ENCODE assay signal across 10 cellular contexts in genomic region chr22:45997775-45998637, GRCh38. TPM values are rescaled to one million over a fixed set of nuclear protein-coding genes. Genes with fewer than 3 reads are reported as not detected.
A peak's percentile ranks its signal among the peaks of the same experiment; 100 is the strongest.
DNase-seq lines count a peak whose midpoint lies in the region; ATAC-seq, FAIRE-seq and TF ChIP-seq lines count a peak whose summit lies in the region.
"Had no signal": no experiment of that assay in that cellular context is flagged by ENCODE, and none has a peak within 500 bp of the region (broad histone marks: within the 10 kb centered on the region; RNA-seq: fewer than 3 reads in every experiment).

No MANE protein-coding gene starts in this region.

- no peak for DNase-seq in HepG2 (ENCODE audit: low spot score)
- DNase-seq in cerebellar cortex (ENCODE audit: low spot score): peak; percentile 90
- no peak for DNase-seq in vagina (ENCODE audit: extremely low spot score in 2 of 2)
- DNase-seq in stimulated activated CD4-positive, alpha-beta T cell treated with anti-CD3 and anti-CD28 coated beads, Interleukin-15, amount 100 ng/mL, for 24 hours: no peak
- DNase-seq in activated CD8-positive, alpha-beta memory T cell treated with anti-CD3 and anti-CD28 coated beads for 24 hours: no peak
- DNase-seq: activated naive CD8-positive, alpha-beta T cell treated with anti-CD3 and anti-CD28 coated beads for 36 hours had no signal

- 72% methylated on average over 17 of the region's 17 CpGs for WGBS in liver
- 35% methylated on average over 6 of the region's 17 CpGs for WGBS in HepG2 (ENCODE audit: low lambda C conversion rate)

- H3K79me2 ChIP-seq in HepG2 (ENCODE audit: insufficient read depth, low read length): no peaks in the 10 kb centered on the region

- intact Hi-C loops in HepG2 (cut with micrococcal nuclease; ENCODE audit: unreplicated experiment): loop anchor here (5.0 kb wide), 1 partner anchor 39 kb away; no protein-coding TSS in a partner anchor
- intact Hi-C loops in vagina (cut with DNase I): loop anchor here (10.0 kb wide), 1 partner anchor 297 kb away; the partner anchor contains the start of gene GTSE1

- FAIRE-seq in HepG2 (lab: Jason Lieb, UNC): no peak

- H3K9ac ChIP-seq in liver (ENCODE audit: low read depth in 1 of 2, low read length in 2 of 2): peak overlapping the region in 1 of 2 donors; percentile 23
- no peak overlapping the region for H3K9ac ChIP-seq in HepG2 (ENCODE audit: insufficient read depth, low read depth, low read length)
- H3K9ac ChIP-seq in mucosa of rectum (ENCODE audit: low read depth in 1 of 2, low read length in 2 of 2): no peak overlapping the region

- no peak overlapping the region for H3K4me3 ChIP-seq in liver (ENCODE audit: low read depth in 1 of 3, low read length in 3 of 3)
- no peak overlapping the region for H3K4me3 ChIP-seq in HepG2 (replicated peaks in 1 of 3; ENCODE audit: insufficient read depth in 1 of 3, low read depth in 2 of 3, low read length in 3 of 3)
- H3K4me3 ChIP-seq in mucosa of rectum (ENCODE audit: low read length in 2 of 2): no peak overlapping the region
- no peak overlapping the region for H3K4me3 ChIP-seq in vagina

- TF ChIP-seq EP300 in HepG2 (IDR thresholded peaks at IDR 0.05; ENCODE audit: low read depth in 2 of 2, low read length in 2 of 2) (no peak), HepG2 (CRISPR knock-in tag; IDR thresholded peaks at IDR 0.05; ENCODE audit: borderline replicate concordance) (no peak)

- H4K20me1 ChIP-seq in HepG2 (ENCODE audit: insufficient read depth, low read length): no peaks in the 10 kb centered on the region

- BruUV-seq in HepG2 (replicated peaks; lab: Mats Ljungman, UMichigan): no TSS peak

- H3K27me3 ChIP-seq in liver (ENCODE audit: control insufficient read depth in 4 of 4, insufficient read depth in 4 of 4, low read length in 3 of 4) (no peaks in the 10 kb centered on the region), HepG2 (ENCODE audit: control insufficient read depth in 1 of 2, insufficient read depth in 2 of 2, low read length in 2 of 2) (peaks cover 8 to 70% of the 10 kb centered on the region in 2 experiments), mucosa of rectum (ENCODE audit: control insufficient read depth in 2 of 2, insufficient read depth in 2 of 2, low read length in 2 of 2) (no peaks in the 10 kb centered on the region), vagina (no peaks in the 10 kb centered on the region)

- no peak overlapping the region for H3K4me2 ChIP-seq in HepG2 (ENCODE audit: low read depth, low read length)

- no peak for TF ChIP-seq CTCF in liver (IDR thresholded peaks at IDR 0.05; ENCODE audit: low read depth, low read length, missing input control)
- no peak for TF ChIP-seq CTCF in HepG2 (CRISPR knock-in tag; IDR thresholded peaks at IDR 0.05)
- TF ChIP-seq CTCF in vagina (IDR thresholded peaks at IDR 0.05): no peak

- H2AFZ ChIP-seq in HepG2 (ENCODE audit: low read length): no peak overlapping the region

- TF ChIP-seq RAD21 in liver (IDR thresholded peaks at IDR 0.05): no peak
- TF ChIP-seq RAD21 in HepG2 (CRISPR knock-in tag; IDR thresholded peaks at IDR 0.05): no peak

- H3K36me3 ChIP-seq in liver (ENCODE audit: control insufficient read depth in 4 of 4, insufficient read depth in 3 of 4, low read depth in 1 of 4, low read length in 3 of 4): no peaks in the 10 kb centered on the region
- no peaks in the 10 kb centered on the region for H3K36me3 ChIP-seq in HepG2 (replicated peaks in 1 of 2; ENCODE audit: control insufficient read depth in 1 of 2, insufficient read depth in 2 of 2, low read length in 2 of 2)
- no peaks in the 10 kb centered on the region for H3K36me3 ChIP-seq in mucosa of rectum (ENCODE audit: control insufficient read depth in 2 of 2, insufficient read depth in 2 of 2, low read length in 2 of 2)
- no peaks in the 10 kb centered on the region for H3K36me3 ChIP-seq in vagina

- CTCF ChIA-PET in HepG2 (lab: Yijun Ruan, JAX; ENCODE audit: low intra/inter-chr PET ratio, low total read pairs): interaction anchor here (2.0 kb wide), 1 partner anchor 9 kb away, joined by 4 read pairs; no protein-coding TSS in a partner anchor

- POLR2A ChIA-PET in HepG2 (lab: Yijun Ruan, JAX): interaction anchor here (1.2 kb wide), 1 partner anchor 108 kb away, joined by 4 read pairs; no protein-coding TSS in a partner anchor

- H3K4me1 ChIP-seq in liver (ENCODE audit: control insufficient read depth in 4 of 4, insufficient read depth in 4 of 4, low read length in 3 of 4) (peaks cover 2 to 40% (median 3%) of the 10 kb centered on the region in 4 donors), HepG2 (ENCODE audit: insufficient read depth, low read length) (peaks cover 22% of the 10 kb centered on the region), mucosa of rectum (ENCODE audit: control insufficient read depth in 2 of 2, insufficient read depth in 2 of 2, low read length in 2 of 2) (peaks cover 31 to 37% of the 10 kb centered on the region in 2 donors), vagina (peaks cover 64% of the 10 kb centered on the region)

- H3K27ac ChIP-seq in liver (ENCODE audit: low read depth in 1 of 2, low read length in 2 of 2) (peak overlapping the region; percentile 67), HepG2 (ENCODE audit: extremely low read length, insufficient read depth, low read length) (no peak overlapping the region), mucosa of rectum (ENCODE audit: low read depth in 2 of 2, low read length in 2 of 2) (peak overlapping the region; percentile 76 to 84), vagina (peak overlapping the region; percentile 82)

- TF ChIP-seq POLR2A in HepG2 (IDR thresholded peaks at IDR 0.05; ENCODE audit: insufficient read depth in 1 of 2, low read depth in 2 of 2, low read length in 2 of 2) (no peak), vagina (IDR thresholded peaks at IDR 0.05) (no peak)

- in situ Hi-C loops in HepG2 (cut with HindIII; ENCODE audit: extremely low pct_ligation_motif_present, low pct_unique_long_range_greater_than_20kb): loop anchor here (5.0 kb wide), 1 partner anchor 39 kb away; no protein-coding TSS in a partner anchor

- no peaks in the 10 kb centered on the region for H3K9me3 ChIP-seq in liver (ENCODE audit: control insufficient read depth in 4 of 4, low read length in 3 of 4)
- no peaks in the 10 kb centered on the region for H3K9me3 ChIP-seq in HepG2 (ENCODE audit: low read length)
- H3K9me3 ChIP-seq in mucosa of rectum (ENCODE audit: control insufficient read depth in 2 of 2, low read length in 2 of 2): no peaks in the 10 kb centered on the region
- no peaks in the 10 kb centered on the region for H3K9me3 ChIP-seq in vagina

- no peak for ATAC-seq in HepG2
- no peak for ATAC-seq in HG02623 (IDR thresholded peaks at IDR 0.05; ENCODE audit: unreplicated experiment)

TF ChIP-seq in liver, 16 proteins besides CTCF, POLR2A, EP300 and RAD21:
- TF ChIP-seq NR2F2 (IDR thresholded peaks at IDR 0.05) (peak; percentile 47), FOXA1 (IDR thresholded peaks at IDR 0.05) (no peak)

TF ChIP-seq in HepG2, 621 proteins besides CTCF, POLR2A, EP300 and RAD21 (continues in another document):
- TF ChIP-seq HNRNPH1 (optimal IDR thresholded peaks at IDR 0.05; ENCODE audit: low read depth, low read length) (no peak), THAP11 (CRISPR knock-in tag; IDR thresholded peaks at IDR 0.05) (no peak), SNAPC2 (CRISPR knock-in tag; IDR thresholded peaks at IDR 0.05) (no peak), CHCHD3 (CRISPR knock-in tag; IDR thresholded peaks at IDR 0.05) (no peak), ADNP (CRISPR knock-in tag; IDR thresholded peaks at IDR 0.05) (no peak), DRAP1 (CRISPR knock-in tag; IDR thresholded peaks at IDR 0.05) (no peak), CREM (IDR thresholded peaks at IDR 0.05) (no peak), CREM (CRISPR knock-in tag; IDR thresholded peaks at IDR 0.05) (no peak), NCOR1 (IDR thresholded peaks at IDR 0.05; ENCODE audit: borderline replicate concordance, low read length) (no peak), BORCS8-MEF2B (CRISPR knock-in tag; IDR thresholded peaks at IDR 0.05) (no peak), ZNF850 (CRISPR knock-in tag; conservative IDR thresholded peaks at IDR 0.05) (no peak), RARA (CRISPR knock-in tag; IDR thresholded peaks at IDR 0.05) (no peak)

RNA-seq across cellular contexts. Expression of gene WNT7B, which starts 21.0 kb away (rescaled TPM):
- total RNA-seq in liver (under 1 TPM in 1 of 2 donors, not detected in 1; 0.28 TPM), HepG2 (2016; rRNA removed; fragmentation: Illumina TruSeq; extraction: Trizol) (0.09 and 0.24 TPM in 2 replicates), vagina (7.1 TPM)
- polyA plus RNA-seq in liver (under 1 TPM in 1 of 2 donors, not detected in 1; 0.06 TPM), HepG2 (2011; rRNA removed) (0.04 TPM in 1 of 2 replicates, not detected in the other)
- total RNA-seq in HepG2 (2016; cell fraction: cytosol; rRNA removed; fragmentation: Illumina TruSeq; extraction: Trizol; ENCODE audit: low read depth): 0.09 TPM in 1 of 2 replicates, not detected in the other
- total RNA-seq in HepG2 (2016; cell fraction: insoluble cytoplasmic fraction; rRNA removed; fragmentation: Illumina TruSeq; extraction: Trizol): 0.06 and 0.33 TPM in 2 replicates
- 0.10 and 0.12 TPM in 2 replicates for total RNA-seq in HepG2 (2016; cell fraction: membrane; rRNA removed; fragmentation: Illumina TruSeq; extraction: Trizol)
- not detected in 2 replicates for total RNA-seq in HepG2 (2016; cell fraction: nucleus; rRNA removed; fragmentation: Illumina TruSeq; extraction: Trizol)
- polyA plus RNA-seq in HepG2 (2011; cell fraction: cytosol; rRNA removed): 0.08 and 0.17 TPM in 2 replicates
- 0.05 and 0.08 TPM in 2 replicates for polyA plus RNA-seq in HepG2 (2011; cell fraction: nucleus; rRNA removed)
- polyA plus RNA-seq in HepG2 (2012): 0.08 TPM in 1 of 2 replicates, not detected in the other
- polyA plus RNA-seq in HepG2 (2016; cell fraction: cytosol; fragmentation: Illumina TruSeq; extraction: Trizol; ENCODE audit: low read depth): 0.07 and 0.10 TPM in 2 replicates
- 0.27 and 0.40 TPM in 2 replicates for polyA plus RNA-seq in HepG2 (2016; cell fraction: insoluble cytoplasmic fraction; fragmentation: Illumina TruSeq; extraction: Trizol; ENCODE audit: low read depth)
- polyA plus RNA-seq in HepG2 (2016; cell fraction: membrane; fragmentation: Illumina TruSeq; extraction: Trizol; ENCODE audit: low read depth): 0.12 and 0.22 TPM in 2 replicates
- 0.25 and 0.30 TPM in 2 replicates for polyA plus RNA-seq in HepG2 (2016; cell fraction: nucleus; fragmentation: Illumina TruSeq; extraction: Trizol; ENCODE audit: insufficient read depth, low read depth)
- polyA minus RNA-seq in HepG2 (2011; rRNA and poly(A)+ RNA removed; ENCODE audit: low replicate concordance): 0.30 and 2.8 TPM in 2 replicates
- polyA minus RNA-seq in HepG2 (2011; cell fraction: cytosol; rRNA and poly(A)+ RNA removed): 0.20 TPM in 1 of 2 replicates, not detected in the other
- not detected in 2 replicates for polyA minus RNA-seq in HepG2 (2011; cell fraction: nucleus; rRNA and poly(A)+ RNA removed)
- total RNA-seq: activated naive CD8-positive, alpha-beta T cell treated with anti-CD3 and anti-CD28 coated beads for 36 hours had no signal
- polyA plus RNA-seq: BJ had no signal
